13 cellular contexts compared by ENCODE assay signal in the genomic region with DNA sequence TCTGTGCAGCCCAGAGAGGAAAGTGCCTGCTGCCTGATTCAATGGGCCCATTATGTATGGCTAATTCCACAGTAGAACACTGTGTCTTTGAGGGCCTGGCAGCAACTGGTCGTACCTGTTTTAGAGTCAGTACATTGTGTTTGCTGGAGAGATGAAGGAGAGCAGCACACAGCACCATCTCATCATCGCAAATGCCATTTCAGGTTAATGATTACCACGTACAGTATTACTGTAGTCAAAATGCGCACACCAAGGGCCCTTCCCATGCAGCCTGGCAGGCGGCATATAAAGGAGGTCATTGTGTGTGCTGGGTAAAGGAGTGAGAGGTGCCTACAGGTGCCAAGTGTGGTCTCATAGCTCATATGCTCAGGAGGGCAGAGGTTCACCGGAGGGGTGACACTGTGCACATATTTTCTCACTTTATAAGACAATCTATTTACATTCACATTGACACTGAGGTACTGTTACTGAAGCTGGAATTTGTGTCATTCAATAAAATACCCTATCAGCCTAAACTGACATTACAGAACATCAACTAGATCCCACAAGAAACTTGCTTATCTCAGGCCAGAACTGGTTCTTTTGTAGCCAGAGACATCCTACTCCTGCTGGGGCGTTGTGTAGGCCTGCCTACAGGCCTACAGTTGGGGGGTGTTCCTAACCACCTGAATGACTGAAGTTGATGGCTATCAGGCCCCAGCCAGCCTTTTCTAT.
DNase-seq lines count a peak whose midpoint lies in the region; ATAC-seq and TF ChIP-seq lines count a peak whose summit lies in the region.
"Had no signal": no experiment of that assay in that cellular context is flagged by ENCODE, and none has a peak within 500 bp of the region (broad histone marks: within the 10 kb centered on the region; RNA-seq: fewer than 3 reads in every experiment).

No MANE protein-coding gene starts in this region.

- DNase-seq in NCI-H748 (lab: John Stamatoyannopoulos, UW; ENCODE audit: unreplicated experiment) (peak; percentile 51), NCI-H748 treated with DMSO at 0.1 percent for 48 hours (lab: John Stamatoyannopoulos, UW) (no peak), epithelial cell of esophagus (ENCODE audit: low read depth) (peak; percentile 77), SIG-M5 (lab: John Stamatoyannopoulos, UW) (no peak)
- no peak for DNase-seq in effector memory CD4-positive, alpha-beta T cell
- DNase-seq: activated naive CD4-positive, alpha-beta T cell treated with anti-CD3 and anti-CD28 coated beads for 36 hours; NCI-H1417; right cardiac atrium; SHP77 treated with DMSO at 0.1 percent for 48 hours; WERI-Rb-1 had no signal

- ATAC-seq in GM19397 (IDR thresholded peaks at IDR 0.05; ENCODE audit: unreplicated experiment), result no peak
- ATAC-seq: right cardiac atrium had no signal

- H3K4me1 ChIP-seq in mucosa of rectum (ENCODE audit: control insufficient read depth in 2 of 2, insufficient read depth in 2 of 2, low read length in 2 of 2) (peaks cover 26 to 27% of the 10 kb centered on the region in 2 donors), urinary bladder (ENCODE audit: insufficient read depth) (no peaks in the 10 kb centered on the region)
- no peaks in the 10 kb centered on the region for H3K4me1 ChIP-seq in effector memory CD4-positive, alpha-beta T cell (ENCODE audit: control insufficient read depth, insufficient read depth, low read length, poor library complexity, severe bottlenecking)

- no peak overlapping the region for H3K4me3 ChIP-seq in epithelial cell of esophagus (ENCODE audit: low read length)
- H3K4me3 ChIP-seq in mucosa of rectum (ENCODE audit: low read length in 2 of 2), result peak overlapping the region in 1 of 2 donors; percentile 23
- H3K4me3 ChIP-seq in urinary bladder (ENCODE audit: low read depth, low read length), result no peak overlapping the region
- no peak overlapping the region for H3K4me3 ChIP-seq in effector memory CD4-positive, alpha-beta T cell (ENCODE audit: insufficient read depth, low read depth, low read length, poor library complexity, severe bottlenecking)

- peak overlapping the region; percentile 3 to 57 for H3K9ac ChIP-seq in mucosa of rectum (ENCODE audit: low read depth in 1 of 2, low read length in 2 of 2)

- WGBS in urinary bladder, result 84% methylated on average over 7 of the region's 7 CpGs

- no peak for TF ChIP-seq CTCF in epithelial cell of esophagus (IDR thresholded peaks at IDR 0.05; ENCODE audit: insufficient read depth, low read depth, low read length, missing control alignments)

- peak overlapping the region; percentile 94 to 95 for H3K27ac ChIP-seq in mucosa of rectum (ENCODE audit: low read depth in 2 of 2, low read length in 2 of 2)
- H3K27ac ChIP-seq in urinary bladder (ENCODE audit: low read depth), result peak overlapping the region; percentile 28
- H3K27ac ChIP-seq in effector memory CD4-positive, alpha-beta T cell (ENCODE audit: insufficient read depth, low read length, poor library complexity, severe bottlenecking), result no peak overlapping the region
- H3K27ac ChIP-seq: WERI-Rb-1 had no signal

- no peaks in the 10 kb centered on the region for H3K27me3 ChIP-seq in mucosa of rectum (ENCODE audit: control insufficient read depth in 2 of 2, insufficient read depth in 2 of 2, low read length in 2 of 2)
- no peaks in the 10 kb centered on the region for H3K27me3 ChIP-seq in effector memory CD4-positive, alpha-beta T cell (replicated peaks; ENCODE audit: control insufficient read depth, insufficient read depth, low read length, poor library complexity, severe bottlenecking)

- H3K9me3 ChIP-seq in mucosa of rectum (ENCODE audit: control insufficient read depth in 2 of 2, low read length in 2 of 2), result no peaks in the 10 kb centered on the region
- no peaks in the 10 kb centered on the region for H3K9me3 ChIP-seq in effector memory CD4-positive, alpha-beta T cell (ENCODE audit: control insufficient read depth, low read length)

- no peaks in the 10 kb centered on the region for H3K36me3 ChIP-seq in mucosa of rectum (ENCODE audit: control insufficient read depth in 2 of 2, insufficient read depth in 2 of 2, low read length in 2 of 2)
- no peaks in the 10 kb centered on the region for H3K36me3 ChIP-seq in urinary bladder (ENCODE audit: insufficient read depth)
- no peaks in the 10 kb centered on the region for H3K36me3 ChIP-seq in effector memory CD4-positive, alpha-beta T cell (ENCODE audit: control insufficient read depth, insufficient read depth, low read length)
- H3K36me3 ChIP-seq: WERI-Rb-1 had no signal

Comparison
In these comparisons a context has a peak if more than half of its experiments do, and no peak if none do; other contexts are left out.
1. DNase-seq: peak in NCI-H748 (single experiment) and epithelial cell of esophagus (single experiment); none in NCI-H748 treated with DMSO at 0.1 percent for 48 hours (single experiment), effector memory CD4-positive, alpha-beta T cell (0 of 3) and SIG-M5 (single experiment).